ENCODE assay signal across 8 cellular contexts in genomic region chr5:169583424-169584215, GRCh38. TPM values are rescaled to one million over a fixed set of nuclear protein-coding genes. Genes with fewer than 3 reads are reported as not detected.
DNase-seq lines count a peak whose midpoint lies in the region; ATAC-seq and TF ChIP-seq lines count a peak whose summit lies in the region.

TSS of gene SPDL1 (plus strand) at chr5:169583773. CDS start at chr5:169588417, 4,644 bp downstream.

- H3K4me2 ChIP-seq in DOHH2 (ENCODE audit: low read length) (peak within 1 kb of the TSS; percentile 68), GM23338 (peak within 1 kb of the TSS; percentile 96), fibroblast of lung (ENCODE audit: extremely low read depth, insufficient read depth, low read length) (peak within 1 kb of the TSS; percentile 93)

- peak within 1 kb of the TSS; percentile 45; the same call in 1 of the 2 replicates for H2AFZ ChIP-seq in GM23338
- peak within 1 kb of the TSS; percentile 94 for H2AFZ ChIP-seq in fibroblast of lung (ENCODE audit: low read length)

- H3K27ac Mint-ChIP-seq in GM23338, result peak within 1 kb of the TSS; percentile 99
- H3K27ac Mint-ChIP-seq in naive thymus-derived CD4-positive, alpha-beta T cell, result peak within 1 kb of the TSS; percentile 86 to 97 (median 91)
- H3K27ac Mint-ChIP-seq in stimulated activated naive B cell treated with anti-CD40 and anti-IgM and Interleukin-4, amounts not matched to agents 10 μg/mL and 1 μg/mL and 100 μg/mL, for 72 hours, result peak within 1 kb of the TSS; percentile 99

- peaks cover 51% of the 10 kb centered on the region for H3K79me2 ChIP-seq in DOHH2 (ENCODE audit: control insufficient read depth, low read length)
- peaks cover 48% of the 10 kb centered on the region for H3K79me2 ChIP-seq in GM23338 (replicated peaks; ENCODE audit: insufficient read depth)
- peaks cover 46% of the 10 kb centered on the region for H3K79me2 ChIP-seq in fibroblast of lung (ENCODE audit: control insufficient read depth, insufficient read depth, low read length)

- H3K36me3 ChIP-seq in DOHH2 (ENCODE audit: control insufficient read depth, low read length) (peaks cover 25% of the 10 kb centered on the region), GM23338 (ENCODE audit: insufficient read depth) (peaks cover 6% of the 10 kb centered on the region), fibroblast of lung (ENCODE audit: control insufficient read depth, insufficient read depth, low read length) (no peaks in the 10 kb centered on the region)
- H3K36me3 ChIP-seq in naive thymus-derived CD4-positive, alpha-beta T cell (ENCODE audit: control insufficient read depth in 2 of 3, insufficient read depth in 3 of 3, low read length in 3 of 3), result no peaks in the 10 kb centered on the region

- TF ChIP-seq CTCF in DOHH2 (IDR thresholded peaks at IDR 0.05; ENCODE audit: low read depth, low read length, poor library complexity, severe bottlenecking), result no peak
- TF ChIP-seq CTCF in GM23338 (conservative IDR thresholded peaks at IDR 0.05; ENCODE audit: low read depth in 2 of 2), result no peak
- no peak for TF ChIP-seq CTCF in fibroblast of lung (conservative IDR thresholded peaks at IDR 0.05 in 1 of 2, IDR thresholded peaks at IDR 0.05 in 1 of 2; ENCODE audit: low read depth in 1 of 2, low read length in 2 of 2)

- peaks cover 8% of the 10 kb centered on the region for H3K27me3 Mint-ChIP-seq in GM23338 (ENCODE audit: insufficient read depth, low read depth, poor library complexity)
- H3K27me3 Mint-ChIP-seq in naive thymus-derived CD4-positive, alpha-beta T cell, result peaks cover 0 to 15% (median 0%) of the 10 kb centered on the region in 5 donors
- peaks cover 0 to 4% of the 10 kb centered on the region in 2 donors for H3K27me3 Mint-ChIP-seq in stimulated activated naive B cell treated with anti-CD40 and anti-IgM and Interleukin-4, amounts not matched to agents 10 μg/mL and 1 μg/mL and 100 μg/mL, for 72 hours

- POLR2A ChIA-PET in naive thymus-derived CD4-positive, alpha-beta T cell (lab: Charles Lee), result interaction anchor here (1.0 to 1.4 kb wide), 3 partner anchors 55 to 1804 kb away, joined by 3 to 17 read pairs (median 4); partner anchors contain the start of genes DOCK2 and NPM1

- H3K27ac ChIP-seq in DOHH2 (ENCODE audit: low read depth, low read length) (peak within 1 kb of the TSS; percentile 47), GM23338 (ENCODE audit: low read depth) (peak within 1 kb of the TSS; percentile 52; the same call in 1 of the 2 replicates), fibroblast of lung (ENCODE audit: insufficient read depth, low read length) (peak within 1 kb of the TSS; percentile 86)
- H3K27ac ChIP-seq in naive thymus-derived CD4-positive, alpha-beta T cell (ENCODE audit: low read depth, low read length), result peak within 1 kb of the TSS; percentile 83

- H3K4me3 Mint-ChIP-seq in GM23338, result peak within 1 kb of the TSS; percentile 92
- H3K4me3 Mint-ChIP-seq in naive thymus-derived CD4-positive, alpha-beta T cell, result peak within 1 kb of the TSS; percentile 93 to 99 (median 98)
- H3K4me3 Mint-ChIP-seq in stimulated activated naive B cell treated with anti-CD40 and anti-IgM and Interleukin-4, amounts not matched to agents 10 μg/mL and 1 μg/mL and 100 μg/mL, for 72 hours, result peak within 1 kb of the TSS; percentile 93 to 100

- peaks cover 14% of the 10 kb centered on the region for H3K4me1 Mint-ChIP-seq in GM23338
- H3K4me1 Mint-ChIP-seq in naive thymus-derived CD4-positive, alpha-beta T cell, result peaks cover 9 to 47% (median 40%) of the 10 kb centered on the region in 7 donors
- peaks cover 14 to 37% of the 10 kb centered on the region in 2 donors for H3K4me1 Mint-ChIP-seq in stimulated activated naive B cell treated with anti-CD40 and anti-IgM and Interleukin-4, amounts not matched to agents 10 μg/mL and 1 μg/mL and 100 μg/mL, for 72 hours

- peak; percentile 97 for DNase-seq in GM23338 (ENCODE audit: low spot score)
- DNase-seq in LHCN-M2 (ENCODE audit: low read depth), result peak; percentile 95
- peak; percentile 96 for DNase-seq in RPMI8226
- DNase-seq in activated T-helper 1 cell treated with anti-CD3 and anti-CD28 coated beads, Interleukin-2, amount 50 U/mL, for 16 hours (ENCODE audit: low read depth in 1 of 2, low spot score in 1 of 2), result peak; percentile 86 to 88
- peak; percentile 91 to 98 for DNase-seq in fibroblast of lung (ENCODE audit: low read depth in 2 of 2)
- DNase-seq in naive thymus-derived CD4-positive, alpha-beta T cell, result peak; percentile 86 to 95 (median 93)
- peak; percentile 93 for DNase-seq in stimulated activated naive B cell treated with anti-CD40 and anti-IgM and Interleukin-4, amounts not matched to agents 10 μg/mL and 1 μg/mL and 100 μg/mL, for 72 hours

- CTCF ChIA-PET in naive thymus-derived CD4-positive, alpha-beta T cell (lab: Charles Lee), result interaction anchor here (0.6 to 0.7 kb wide), 2 partner anchors 65 to 596 kb away, joined by 4 to 5 read pairs; no protein-coding TSS in a partner anchor

- intact Hi-C loops in naive thymus-derived CD4-positive, alpha-beta T cell (cut with micrococcal nuclease), result loop anchor here (1.0 to 10.0 kb wide), 9 partner anchors 54 to 1804 kb away; partner anchors contain the start of genes DOCK2 (in 2 of the 2), PANK3 (in 2 of the 2) and NPM1 (in 1 of the 2)

- H3K27me3 ChIP-seq in DOHH2 (ENCODE audit: control insufficient read depth, low read length) (peaks cover 24% of the 10 kb centered on the region), GM23338 (ENCODE audit: insufficient read depth) (no peaks in the 10 kb centered on the region), fibroblast of lung (ENCODE audit: control insufficient read depth, insufficient read depth, low read length) (no peaks in the 10 kb centered on the region)
- no peaks in the 10 kb centered on the region for H3K27me3 ChIP-seq in naive thymus-derived CD4-positive, alpha-beta T cell (ENCODE audit: control insufficient read depth in 2 of 2, insufficient read depth in 2 of 2, low read length in 2 of 2)

- H4K20me1 ChIP-seq in DOHH2 (ENCODE audit: control insufficient read depth, insufficient read depth, low read depth, low read length) (peaks cover 6% of the 10 kb centered on the region; the same call in 1 of the 2 replicates), GM23338 (replicated peaks; ENCODE audit: insufficient read depth) (no peaks in the 10 kb centered on the region), fibroblast of lung (ENCODE audit: control insufficient read depth, extremely low read depth, insufficient read depth, low read length) (no peaks in the 10 kb centered on the region)

- H3K4me3 ChIP-seq in DOHH2 (ENCODE audit: low read length), result peak within 1 kb of the TSS; percentile 81
- peak within 1 kb of the TSS; percentile 96 for H3K4me3 ChIP-seq in GM23338
- peak within 1 kb of the TSS; percentile 88 to 97 (median 90) for H3K4me3 ChIP-seq in fibroblast of lung (replicated peaks in 1 of 4; ENCODE audit: control extremely low read depth in 1 of 4, insufficient read depth in 1 of 4, low read depth in 3 of 4, low read length in 4 of 4)
- peak within 1 kb of the TSS; percentile 93 for H3K4me3 ChIP-seq in naive thymus-derived CD4-positive, alpha-beta T cell (ENCODE audit: low read length)

- peak; percentile 89 for ATAC-seq in GM23338
- peak; percentile 97 for ATAC-seq in naive thymus-derived CD4-positive, alpha-beta T cell
- ATAC-seq in stimulated activated naive B cell treated with anti-CD40 and anti-IgM and Interleukin-4, amounts not matched to agents 10 μg/mL and 1 μg/mL and 100 μg/mL, for 72 hours (replicated peaks), result peak; percentile 92 to 96

- peak within 1 kb of the TSS; percentile 83 for H3K9ac ChIP-seq in fibroblast of lung (ENCODE audit: insufficient read depth, low read length)

- no peaks in the 10 kb centered on the region for H3K9me3 ChIP-seq in DOHH2 (ENCODE audit: control insufficient read depth, insufficient read depth, low read length)
- H3K9me3 ChIP-seq in fibroblast of lung (ENCODE audit: control insufficient read depth, insufficient read depth, low read depth, low read length), result no peaks in the 10 kb centered on the region
- H3K9me3 ChIP-seq in naive thymus-derived CD4-positive, alpha-beta T cell (ENCODE audit: control insufficient read depth in 2 of 3, low read length in 3 of 3), result no peaks in the 10 kb centered on the region

- H3F3A ChIP-seq in DOHH2 (ENCODE audit: control insufficient read depth, insufficient read depth) (peaks cover 4% of the 10 kb centered on the region; the same call in 1 of the 2 replicates), GM23338 (replicated peaks; ENCODE audit: low read depth) (no peaks in the 10 kb centered on the region)

- H3K9me3 Mint-ChIP-seq in GM23338, result no peaks in the 10 kb centered on the region
- no peaks in the 10 kb centered on the region for H3K9me3 Mint-ChIP-seq in naive thymus-derived CD4-positive, alpha-beta T cell
- no peaks in the 10 kb centered on the region for H3K9me3 Mint-ChIP-seq in stimulated activated naive B cell treated with anti-CD40 and anti-IgM and Interleukin-4, amounts not matched to agents 10 μg/mL and 1 μg/mL and 100 μg/mL, for 72 hours

- no peaks in the 10 kb centered on the region for H3K9me2 ChIP-seq in DOHH2 (replicated peaks; ENCODE audit: control insufficient read depth, low read length)
- H3K9me2 ChIP-seq in GM23338 (ENCODE audit: insufficient read depth), result no peaks in the 10 kb centered on the region

- H3K4me1 ChIP-seq in DOHH2 (ENCODE audit: control insufficient read depth, low read length) (peaks cover 14% of the 10 kb centered on the region), GM23338 (ENCODE audit: insufficient read depth) (no peaks in the 10 kb centered on the region), fibroblast of lung (ENCODE audit: control insufficient read depth, extremely low read depth, insufficient read depth, low read length) (peaks cover 8% of the 10 kb centered on the region)
- peaks cover 6% of the 10 kb centered on the region in 2 donors for H3K4me1 ChIP-seq in naive thymus-derived CD4-positive, alpha-beta T cell (ENCODE audit: control insufficient read depth in 2 of 2, insufficient read depth in 2 of 2, low read length in 2 of 2)

- peaks cover 6% of the 10 kb centered on the region; the same call in 2 of the 3 replicates for H3K36me3 Mint-ChIP-seq in GM23338 (ENCODE audit: low read depth)
- H3K36me3 Mint-ChIP-seq in naive thymus-derived CD4-positive, alpha-beta T cell, result peaks cover 0 to 10% (median 3%) of the 10 kb centered on the region in 5 donors
- H3K36me3 Mint-ChIP-seq in stimulated activated naive B cell treated with anti-CD40 and anti-IgM and Interleukin-4, amounts not matched to agents 10 μg/mL and 1 μg/mL and 100 μg/mL, for 72 hours, result peaks cover 0 to 19% of the 10 kb centered on the region in 2 donors

TF ChIP-seq in GM23338, 12 proteins besides CTCF, POLR2A, EP300 and RAD21 (continues in another document):
- no peak for TF ChIP-seq ZNF331 (CRISPR knock-in tag; IDR thresholded peaks at IDR 0.05; ENCODE audit: low read depth)

RNA-seq across cellular contexts. Expression of gene SPDL1, which starts in this region (rescaled TPM):
- total RNA-seq in GM23338 (2014; rRNA removed; shearing (Covaris generic)), result 33.5 and 79.6 TPM in 2 replicates
- 62.6 and 76.9 TPM in 2 replicates for polyA plus RNA-seq in GM23338 (2016; fragmentation: Nextera tagmentation; extraction: Ambion mirVana)
- 117 and 154 TPM in 2 replicates for total RNA-seq in LHCN-M2 (2014; rRNA removed)
- polyA plus RNA-seq in LHCN-M2 (2012), result 30.4 TPM
- 6.9 and 10.9 TPM in 2 replicates for total RNA-seq in fibroblast of lung
- 24.5 and 34.4 TPM in 2 replicates for polyA plus RNA-seq in fibroblast of lung
- 13.3 and 20.1 TPM in 2 replicates for polyA plus RNA-seq in fibroblast of lung (2012)
- polyA minus RNA-seq in fibroblast of lung (ENCODE audit: low replicate concordance), result 0.11 and 1.7 TPM in 2 replicates
- 10 to 100 TPM in 4 of 5 experiments, 1 to 10 TPM in 1; 9.9 to 27.2 (median 13.6) TPM for total RNA-seq in naive thymus-derived CD4-positive, alpha-beta T cell
- polyA plus RNA-seq in naive thymus-derived CD4-positive, alpha-beta T cell, result 1 to 10 TPM; 6.6 to 8.5 TPM

Comparison
In these comparisons a context has a peak if more than half of its experiments do, and no peak if none do; other contexts are left out.
1. Peak in every context shown above with its lines: DNase-seq, ATAC-seq, H3K4me3 ChIP-seq and H3K27ac ChIP-seq.